In genomic region chr7:116776610-116777289, GRCh38 we compare ENCODE assay signal across 9 cellular contexts.
DNase-seq lines count a peak whose midpoint lies in the region; ATAC-seq and TF ChIP-seq lines count a peak whose summit lies in the region.
"Had no signal": no experiment of that assay in that cellular context is flagged by ENCODE, and none has a peak within 500 bp of the region (broad histone marks: within the 10 kb centered on the region; RNA-seq: fewer than 3 reads in every experiment).

No MANE protein-coding gene starts in this region.

- TF ChIP-seq POLR2A in body of pancreas (IDR thresholded peaks at IDR 0.05) = no peak

- WGBS in body of pancreas, 2 donors = 64 to 65% methylated on average over 3 of the region's 3 CpGs

- in situ Hi-C loops in HAP-1 (cut with MboI; ENCODE audit: low sequenced_read_pairs) = no loop called here

- intact Hi-C loops in body of pancreas (cut with DNase I) = no loop called here

- TF ChIP-seq CTCF in body of pancreas (IDR thresholded peaks at IDR 0.05) (no peak), coronary artery (IDR thresholded peaks at IDR 0.05) (no peak)

- H3K4me3 ChIP-seq in body of pancreas (no peak overlapping the region), rectal smooth muscle tissue (ENCODE audit: low read length) (no peak overlapping the region), HAP-1 (no peak overlapping the region), coronary artery (no peak overlapping the region)

- DNase-seq in body of pancreas = peak; percentile 18 to 57 (median 34)
- no peak for DNase-seq in midbrain (lab: John Stamatoyannopoulos, UW)
- DNase-seq in HAP-1 (ENCODE audit: low spot score in 2 of 2) = no peak
- DNase-seq in coronary artery (ENCODE audit: low spot score) = no peak
- DNase-seq in medulla oblongata (ENCODE audit: extremely low spot score) = no peak
- DNase-seq: activated naive CD8-positive, alpha-beta T cell treated with anti-CD3 and anti-CD28 coated beads, Interleukin-2, amount 10 ng/mL, durations not matched to agents 7 days and 5 days had no signal

- no peaks in the 10 kb centered on the region for H3K36me3 ChIP-seq in body of pancreas (replicated peaks in 1 of 2; ENCODE audit: insufficient read depth in 1 of 2, low read depth in 2 of 2)
- H3K36me3 ChIP-seq in rectal smooth muscle tissue (ENCODE audit: control insufficient read depth, insufficient read depth, low read length) = no peaks in the 10 kb centered on the region
- peaks cover 5% of the 10 kb centered on the region; the same call in 1 of the 2 replicates for H3K36me3 ChIP-seq in HAP-1 (replicated peaks)

- peaks cover 66% of the 10 kb centered on the region for H3K4me1 ChIP-seq in body of pancreas
- peaks cover 8% of the 10 kb centered on the region for H3K4me1 ChIP-seq in rectal smooth muscle tissue (ENCODE audit: control insufficient read depth, insufficient read depth, low read length)
- H3K4me1 ChIP-seq in HAP-1 = peaks cover 9% of the 10 kb centered on the region

- peak overlapping the region; percentile 46 to 81 (median 56) for H3K27ac ChIP-seq in body of pancreas
- H3K27ac ChIP-seq in rectal smooth muscle tissue (ENCODE audit: low read depth, low read length) = peak overlapping the region; percentile 1
- peak overlapping the region in 1 of 2 donors; percentile 39 for H3K27ac ChIP-seq in coronary artery

- H3K9me3 ChIP-seq in body of pancreas (no peaks in the 10 kb centered on the region), HAP-1 (no peaks in the 10 kb centered on the region; the same call in 1 of the 2 replicates)

- ATAC-seq in GM18907 (IDR thresholded peaks at IDR 0.05; ENCODE audit: unreplicated experiment) (peak; percentile 89), HG03064 (IDR thresholded peaks at IDR 0.05; ENCODE audit: low read depth, unreplicated experiment) (peak; percentile 49), body of pancreas (peak; percentile 64)

- H3K27me3 ChIP-seq in body of pancreas (no peaks in the 10 kb centered on the region), rectal smooth muscle tissue (ENCODE audit: control insufficient read depth, insufficient read depth, low read length) (no peaks in the 10 kb centered on the region), HAP-1 (ENCODE audit: low read depth) (no peaks in the 10 kb centered on the region)

- no peak overlapping the region for H3K9ac ChIP-seq in rectal smooth muscle tissue (ENCODE audit: low read length)

Comparison
In these comparisons a context has a peak if more than half of its experiments do, and no peak if none do; other contexts are left out.
1. DNase-seq: peak in body of pancreas (4 of 4); none in midbrain (single experiment), HAP-1 (0 of 2), coronary artery (single experiment) and medulla oblongata (single experiment).
2. Peak in every context shown above with its lines, with median percentiles within 50 percentile points of each other: ATAC-seq.